Comparison of ENCODE assay signal across 8 cellular contexts in the genomic region with DNA sequence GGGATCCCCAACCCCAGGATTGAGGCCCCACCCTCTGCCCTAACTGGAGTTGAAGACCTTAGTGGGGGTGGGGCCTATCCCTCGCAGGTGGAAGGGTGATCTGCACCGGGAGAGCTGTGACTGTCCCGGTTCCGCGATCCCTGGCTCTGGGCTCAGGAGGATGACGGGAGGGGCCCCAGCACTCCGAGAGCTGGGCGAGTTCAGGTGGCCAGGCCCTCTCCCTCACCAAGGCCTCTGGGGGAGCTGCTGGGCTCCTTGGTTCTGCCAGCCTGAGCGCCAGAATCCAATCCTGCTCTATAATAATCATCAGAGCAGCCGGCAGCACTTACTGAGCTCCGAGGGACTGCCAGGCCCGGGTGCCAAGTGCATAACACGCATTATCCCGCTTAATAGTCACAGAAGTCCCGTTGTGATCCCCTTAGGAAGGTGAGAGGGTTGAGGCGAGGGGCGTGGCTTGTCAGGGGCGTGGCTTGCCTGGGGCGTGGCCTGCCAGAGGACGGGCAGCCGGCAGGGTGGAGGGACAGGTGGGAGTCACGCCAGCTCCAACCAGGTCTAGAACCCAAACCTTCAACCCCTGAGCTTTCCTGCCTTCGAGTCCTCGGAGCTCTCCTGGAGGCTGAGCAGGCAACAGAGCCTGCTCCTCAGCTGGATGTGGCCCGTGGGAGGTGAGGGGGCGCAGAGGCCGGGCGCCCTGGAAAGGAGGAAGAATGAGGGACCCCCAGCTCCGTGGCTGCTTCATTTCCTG. TPM values are rescaled to one million over a fixed set of nuclear protein-coding genes. Genes with fewer than 3 reads are reported as not detected.
DNase-seq lines count a peak whose midpoint lies in the region; ATAC-seq and TF ChIP-seq lines count a peak whose summit lies in the region.

No MANE protein-coding gene starts in this region.

- peak overlapping the region; percentile 48 for H3K4me3 Mint-ChIP-seq in Calu3 (ENCODE audit: low read depth, unreplicated experiment)
- no peak overlapping the region for H3K4me3 Mint-ChIP-seq in activated CD8-positive, alpha-beta T cell treated with anti-CD3 and anti-CD28 coated beads, Interleukin-2, amount 10 ng/mL, durations not matched to agents 7 days and 5 days

- peaks cover 15% of the 10 kb centered on the region for H3K4me1 ChIP-seq in effector memory CD4-positive, alpha-beta T cell (ENCODE audit: control insufficient read depth, insufficient read depth, low read length, poor library complexity, severe bottlenecking)
- H3K4me1 ChIP-seq in muscle layer of duodenum (ENCODE audit: control insufficient read depth in 1 of 2, insufficient read depth in 2 of 2, low read length in 2 of 2): peaks cover 0 to 13% of the 10 kb centered on the region in 2 donors

- peaks cover 17% of the 10 kb centered on the region for H3K36me3 Mint-ChIP-seq in Calu3 (ENCODE audit: insufficient read depth, unreplicated experiment)
- no peaks in the 10 kb centered on the region for H3K36me3 Mint-ChIP-seq in activated CD8-positive, alpha-beta T cell treated with anti-CD3 and anti-CD28 coated beads, Interleukin-2, amount 10 ng/mL, durations not matched to agents 7 days and 5 days (ENCODE audit: low read depth)

- TF ChIP-seq CTCF in Calu3 (IDR thresholded peaks at IDR 0.05; ENCODE audit: unreplicated experiment): no peak

- no peaks in the 10 kb centered on the region for H3K9me3 Mint-ChIP-seq in Calu3 (ENCODE audit: low read depth, unreplicated experiment)
- no peaks in the 10 kb centered on the region for H3K9me3 Mint-ChIP-seq in activated CD8-positive, alpha-beta T cell treated with anti-CD3 and anti-CD28 coated beads, Interleukin-2, amount 10 ng/mL, durations not matched to agents 7 days and 5 days (ENCODE audit: insufficient read depth)

- POLR2A ChIA-PET in activated CD8-positive, alpha-beta T cell treated with anti-CD3 and anti-CD28 coated beads, Interleukin-2, amount 10 ng/mL, durations not matched to agents 7 days and 5 days (lab: Charles Lee): no interaction called here

- H3K4me1 Mint-ChIP-seq in Calu3 (ENCODE audit: low read depth, unreplicated experiment): peaks cover 21% of the 10 kb centered on the region
- H3K4me1 Mint-ChIP-seq in activated CD8-positive, alpha-beta T cell treated with anti-CD3 and anti-CD28 coated beads, Interleukin-2, amount 10 ng/mL, durations not matched to agents 7 days and 5 days (ENCODE audit: low read depth): peaks cover 8% of the 10 kb centered on the region

- CTCF ChIA-PET in Calu3 (lab: Charles Lee): interaction anchor here (0.7 to 1.4 kb wide), 4 partner anchors 32 to 226 kb away, joined by 3 to 6 read pairs (median 3); a partner anchor contains a TSS
- CTCF ChIA-PET in activated CD8-positive, alpha-beta T cell treated with anti-CD3 and anti-CD28 coated beads, Interleukin-2, amount 10 ng/mL, durations not matched to agents 7 days and 5 days (lab: Charles Lee): interaction anchor here (1.0 to 1.1 kb wide), 2 partner anchors 11 to 51 kb away, joined by 3 read pairs; no protein-coding TSS in a partner anchor

- peak; percentile 82 for DNase-seq in Calu3
- peak; percentile 54 to 64 for DNase-seq in NCI-H187 (lab: John Stamatoyannopoulos, UW)
- DNase-seq in activated CD8-positive, alpha-beta T cell treated with anti-CD3 and anti-CD28 coated beads, Interleukin-2, amount 10 ng/mL, durations not matched to agents 7 days and 5 days: peak; percentile 42
- peak; percentile 34 to 55 (median 34) for DNase-seq in effector memory CD4-positive, alpha-beta T cell
- DNase-seq in stimulated activated CD8-positive, alpha-beta memory T cell treated with anti-CD3 and anti-CD28 coated beads, Interleukin-7, amount 100 ng/mL, for 48 hours (ENCODE audit: extremely low read depth in 1 of 2, low read depth in 1 of 2): peak; percentile 32

- ATAC-seq in activated CD8-positive, alpha-beta T cell treated with anti-CD3 and anti-CD28 coated beads, Interleukin-2, amount 10 ng/mL, durations not matched to agents 7 days and 5 days: peak; percentile 55
- ATAC-seq in GM18907 (IDR thresholded peaks at IDR 0.05; ENCODE audit: unreplicated experiment): no peak
- no peak for ATAC-seq in GM21737 (IDR thresholded peaks at IDR 0.05; ENCODE audit: unreplicated experiment)

- no peaks in the 10 kb centered on the region for H3K9me3 ChIP-seq in effector memory CD4-positive, alpha-beta T cell (ENCODE audit: control insufficient read depth, low read length)
- no peaks in the 10 kb centered on the region for H3K9me3 ChIP-seq in muscle layer of duodenum (ENCODE audit: control insufficient read depth in 1 of 2, low read length in 2 of 2)

- intact Hi-C loops in Calu3 (cut with micrococcal nuclease; ENCODE audit: unreplicated experiment): loop anchor here (2.0 kb wide), 1 partner anchor 31 kb away; no protein-coding TSS in a partner anchor

- H3K27ac Mint-ChIP-seq in Calu3 (ENCODE audit: unreplicated experiment): no peak overlapping the region
- H3K27ac Mint-ChIP-seq in activated CD8-positive, alpha-beta T cell treated with anti-CD3 and anti-CD28 coated beads, Interleukin-2, amount 10 ng/mL, durations not matched to agents 7 days and 5 days: no peak overlapping the region

- no peaks in the 10 kb centered on the region for H3K27me3 ChIP-seq in effector memory CD4-positive, alpha-beta T cell (replicated peaks; ENCODE audit: control insufficient read depth, insufficient read depth, low read length, poor library complexity, severe bottlenecking)
- peaks cover 7% of the 10 kb centered on the region for H3K27me3 ChIP-seq in muscle layer of duodenum (ENCODE audit: low read depth, low read length)

- H3K4me3 ChIP-seq in effector memory CD4-positive, alpha-beta T cell (ENCODE audit: insufficient read depth, low read depth, low read length, poor library complexity, severe bottlenecking): peak overlapping the region; percentile 55
- H3K4me3 ChIP-seq in muscle layer of duodenum (ENCODE audit: low read depth in 1 of 2, low read length in 2 of 2): peak overlapping the region; percentile 37 to 63

- peaks cover 57% of the 10 kb centered on the region for H3K27me3 Mint-ChIP-seq in Calu3 (ENCODE audit: unreplicated experiment)
- peaks cover 47% of the 10 kb centered on the region for H3K27me3 Mint-ChIP-seq in activated CD8-positive, alpha-beta T cell treated with anti-CD3 and anti-CD28 coated beads, Interleukin-2, amount 10 ng/mL, durations not matched to agents 7 days and 5 days (ENCODE audit: low read depth)

- no peaks in the 10 kb centered on the region for H3K36me3 ChIP-seq in effector memory CD4-positive, alpha-beta T cell (ENCODE audit: control insufficient read depth, insufficient read depth, low read length)
- H3K36me3 ChIP-seq in muscle layer of duodenum (ENCODE audit: control insufficient read depth in 1 of 2, insufficient read depth in 2 of 2, low read length in 2 of 2): no peaks in the 10 kb centered on the region

- no peak overlapping the region for H3K27ac ChIP-seq in effector memory CD4-positive, alpha-beta T cell (ENCODE audit: insufficient read depth, low read length, poor library complexity, severe bottlenecking)
- no peak overlapping the region for H3K27ac ChIP-seq in muscle layer of duodenum (ENCODE audit: low read length)

- no TSS peak for BruUV-seq in Calu3 (replicated peaks; lab: Mats Ljungman, UMichigan)

RNA-seq across cellular contexts. Expression of a gene that starts 7.2 kb away (rescaled TPM):
- total RNA-seq in Calu3 (2022): 4.4 and 6.3 TPM in 2 replicates
- total RNA-seq in activated CD8-positive, alpha-beta T cell treated with anti-CD3 and anti-CD28 coated beads, Interleukin-2, amount 10 ng/mL, durations not matched to agents 7 days and 5 days: not detected

Comparison
In these comparisons a context has a peak if more than half of its experiments do, and no peak if none do; other contexts are left out.
1. DNase-seq: peak in every context shown above with its lines; median percentile 82 in Calu3; 59 in NCI-H187; 42 in activated CD8-positive, alpha-beta T cell treated with anti-CD3 and anti-CD28 coated beads, Interleukin-2, amount 10 ng/mL, durations not matched to agents 7 days and 5 days; 34 in effector memory CD4-positive, alpha-beta T cell; 32 in stimulated activated CD8-positive, alpha-beta memory T cell treated with anti-CD3 and anti-CD28 coated beads, Interleukin-7, amount 100 ng/mL, for 48 hours.